ENCODE assay signal across 10 cellular contexts in the genomic region with DNA sequence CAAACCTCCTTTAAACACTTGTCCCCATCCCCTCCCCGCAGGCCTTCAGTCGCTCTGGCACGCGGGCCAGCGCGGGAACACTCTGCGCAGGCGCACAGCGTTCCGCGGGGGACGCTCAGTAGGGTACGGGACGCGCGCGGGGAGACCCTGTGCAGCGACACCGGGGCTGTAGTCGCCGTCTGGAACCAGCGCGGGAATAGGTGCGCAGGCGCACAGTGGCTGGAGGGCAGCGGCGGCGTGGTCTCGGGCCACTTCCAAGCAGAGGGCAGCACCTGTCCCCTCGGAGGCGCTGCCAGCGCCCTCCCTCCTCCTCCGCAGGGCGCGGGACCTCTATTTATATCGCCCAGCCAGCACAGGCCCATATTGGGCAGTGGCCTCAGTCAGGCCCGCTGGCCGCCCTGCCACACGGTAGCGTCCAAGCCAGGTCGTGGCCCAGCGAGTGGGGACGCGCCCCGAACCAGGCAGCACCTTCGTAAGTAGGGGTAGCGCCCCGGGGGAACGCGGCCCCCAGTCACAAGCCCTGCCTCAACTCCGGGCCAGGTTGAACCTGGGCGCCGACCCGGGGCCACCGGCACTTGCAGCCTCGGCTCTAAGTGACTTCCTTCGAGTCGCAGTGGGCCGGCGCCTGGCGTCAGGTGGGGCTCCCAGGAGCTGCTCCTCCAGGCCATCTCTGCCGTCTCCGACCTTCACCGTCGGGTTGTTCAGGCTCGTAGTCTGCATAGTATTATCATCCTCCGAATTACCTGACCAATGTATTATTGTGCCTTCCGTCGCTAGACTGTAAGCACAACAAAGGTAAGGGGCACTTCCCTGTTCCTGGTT. TPM values are rescaled to one million over a fixed set of nuclear protein-coding genes. Genes with fewer than 3 reads are reported as not detected.
DNase-seq lines count a peak whose midpoint lies in the region; ATAC-seq and TF ChIP-seq lines count a peak whose summit lies in the region.
"Had no signal": no experiment of that assay in that cellular context is flagged by ENCODE, and none has a peak within 500 bp of the region (broad histone marks: within the 10 kb centered on the region; RNA-seq: fewer than 3 reads in every experiment).

A gene with protein sequence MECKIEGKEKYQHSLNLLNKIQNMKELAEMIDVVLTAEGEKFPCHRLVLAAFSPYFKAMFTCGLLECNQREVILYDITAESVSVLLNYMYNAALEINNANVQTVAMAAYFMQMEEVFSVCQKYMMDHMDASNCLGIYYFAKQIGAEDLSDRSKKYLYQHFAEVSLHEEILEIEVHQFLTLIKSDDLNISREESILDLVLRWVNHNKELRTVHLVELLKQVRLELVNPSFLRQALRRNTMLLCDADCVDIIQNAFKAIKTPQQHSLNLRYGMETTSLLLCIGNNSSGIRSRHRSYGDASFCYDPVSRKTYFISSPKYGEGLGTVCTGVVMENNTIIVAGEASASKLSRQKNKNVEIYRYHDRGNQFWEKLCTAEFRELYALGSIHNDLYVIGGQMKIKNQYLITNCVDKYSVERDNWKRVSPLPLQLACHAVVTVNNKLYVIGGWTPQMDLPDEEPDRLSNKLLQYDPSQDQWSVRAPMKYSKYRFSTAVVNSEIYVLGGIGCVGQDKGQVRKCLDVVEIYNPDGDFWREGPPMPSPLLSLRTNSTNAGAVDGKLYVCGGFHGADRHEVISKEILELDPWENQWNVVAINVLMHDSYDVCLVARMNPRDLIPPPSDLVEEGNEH (plus strand): TSS at position 118 of the 822 bp plus-strand sequence. CDS start 7,830 bp downstream, outside the sequence.

- TF ChIP-seq CTCF in epithelial cell of esophagus (IDR thresholded peaks at IDR 0.05; ENCODE audit: insufficient read depth, low read depth, low read length, missing control alignments) (no peak), upper lobe of right lung (IDR thresholded peaks at IDR 0.05) (no peak)

- no peak within 1 kb of the TSS for H3K27ac Mint-ChIP-seq in activated T-cell treated with anti-CD3 and anti-CD28 coated beads, Interleukin-2, amount 50 U/mL, for 24 hours
- no peak within 1 kb of the TSS for H3K27ac Mint-ChIP-seq in activated T-helper 17 cell treated with anti-CD3 and anti-CD28 coated beads, Interleukin-2, amount 50 U/mL, for 72 hours
- H3K27ac Mint-ChIP-seq: activated CD4-positive, alpha-beta memory T cell treated with anti-CD3 and anti-CD28 coated beads for 36 hours had no signal

- no peak within 1 kb of the TSS for H3K27ac ChIP-seq in upper lobe of right lung
- H3K27ac ChIP-seq: BLaER1 treated with 17β-estradiol and CSF1 and Interleukin-3, amounts not matched to agents 10 nM and 100 nM had no signal

- H3K27me3 Mint-ChIP-seq in activated T-cell treated with anti-CD3 and anti-CD28 coated beads, Interleukin-2, amount 50 U/mL, for 24 hours, result peaks cover 73% of the 10 kb centered on the region
- peaks cover 51% of the 10 kb centered on the region for H3K27me3 Mint-ChIP-seq in activated T-helper 17 cell treated with anti-CD3 and anti-CD28 coated beads, Interleukin-2, amount 50 U/mL, for 72 hours

- H3K36me3 ChIP-seq in upper lobe of right lung, result no peaks in the 10 kb centered on the region
- H3K36me3 ChIP-seq: BLaER1 treated with 17β-estradiol and CSF1 and Interleukin-3, amounts not matched to agents 10 nM and 100 nM had no signal

- DNase-seq in activated T-cell treated with anti-CD3 and anti-CD28 coated beads, Interleukin-2, amount 50 U/mL, for 24 hours, result peak; percentile 36
- DNase-seq in activated T-cell treated with anti-CD3 and anti-CD28 coated beads for 4 hours, result no peak
- DNase-seq in epithelial cell of esophagus (ENCODE audit: low read depth), result no peak
- peak; percentile 67 for DNase-seq in myocyte (ENCODE audit: low read depth)
- peak; percentile 82 for DNase-seq in upper lobe of right lung
- no peak for DNase-seq in medulla oblongata (ENCODE audit: extremely low spot score)
- DNase-seq: activated CD4-positive, alpha-beta memory T cell treated with anti-CD3 and anti-CD28 coated beads for 36 hours had no signal

- intact Hi-C loops in upper lobe of right lung (cut with DNase I), result no loop called here

- H3K27me3 ChIP-seq in upper lobe of right lung, result peaks cover 7% of the 10 kb centered on the region
- H3K27me3 ChIP-seq: BLaER1 treated with 17β-estradiol and CSF1 and Interleukin-3, amounts not matched to agents 10 nM and 100 nM had no signal

- H3K4me3 ChIP-seq in epithelial cell of esophagus (ENCODE audit: low read length), result peak within 1 kb of the TSS; percentile 16
- peak within 1 kb of the TSS; percentile 57 for H3K4me3 ChIP-seq in upper lobe of right lung
- H3K4me3 ChIP-seq: BLaER1 treated with 17β-estradiol and CSF1 and Interleukin-3, amounts not matched to agents 10 nM and 100 nM had no signal

- H3K4me3 Mint-ChIP-seq in activated T-cell treated with anti-CD3 and anti-CD28 coated beads, Interleukin-2, amount 50 U/mL, for 24 hours, result no peak within 1 kb of the TSS
- H3K4me3 Mint-ChIP-seq in activated T-helper 17 cell treated with anti-CD3 and anti-CD28 coated beads, Interleukin-2, amount 50 U/mL, for 72 hours, result no peak within 1 kb of the TSS
- H3K4me3 Mint-ChIP-seq: activated CD4-positive, alpha-beta memory T cell treated with anti-CD3 and anti-CD28 coated beads for 36 hours had no signal

- H3K36me3 Mint-ChIP-seq in activated T-cell treated with anti-CD3 and anti-CD28 coated beads, Interleukin-2, amount 50 U/mL, for 24 hours (ENCODE audit: low read depth), result no peaks in the 10 kb centered on the region
- no peaks in the 10 kb centered on the region for H3K36me3 Mint-ChIP-seq in activated T-helper 17 cell treated with anti-CD3 and anti-CD28 coated beads, Interleukin-2, amount 50 U/mL, for 72 hours (ENCODE audit: low read depth)
- H3K36me3 Mint-ChIP-seq: activated CD4-positive, alpha-beta memory T cell treated with anti-CD3 and anti-CD28 coated beads for 36 hours had no signal

- peaks cover 36% of the 10 kb centered on the region for H3K4me1 ChIP-seq in upper lobe of right lung

- peak; percentile 86 for ATAC-seq in upper lobe of right lung
- ATAC-seq in HG03139 (IDR thresholded peaks at IDR 0.05; ENCODE audit: unreplicated experiment), result no peak
- ATAC-seq in activated T-helper 17 cell treated with anti-CD3 and anti-CD28 coated beads, Interleukin-2, amount 50 U/mL, for 72 hours (replicated peaks), result no peak

- H3K9me3 Mint-ChIP-seq in activated T-cell treated with anti-CD3 and anti-CD28 coated beads, Interleukin-2, amount 50 U/mL, for 24 hours, result no peaks in the 10 kb centered on the region
- no peaks in the 10 kb centered on the region for H3K9me3 Mint-ChIP-seq in activated T-helper 17 cell treated with anti-CD3 and anti-CD28 coated beads, Interleukin-2, amount 50 U/mL, for 72 hours

- peaks cover 11% of the 10 kb centered on the region for H3K4me1 Mint-ChIP-seq in activated T-cell treated with anti-CD3 and anti-CD28 coated beads, Interleukin-2, amount 50 U/mL, for 24 hours (ENCODE audit: low read depth)
- H3K4me1 Mint-ChIP-seq in activated T-helper 17 cell treated with anti-CD3 and anti-CD28 coated beads, Interleukin-2, amount 50 U/mL, for 72 hours, result no peaks in the 10 kb centered on the region

- H3K9me3 ChIP-seq in upper lobe of right lung, result no peaks in the 10 kb centered on the region

RNA-seq across cellular contexts. Expression of the gene that starts here (rescaled TPM):
- total RNA-seq in myocyte, result 0.05 and 0.64 TPM in 2 replicates
- 0.03 TPM for polyA plus RNA-seq in myocyte (2012)
- 1.3 TPM for total RNA-seq in upper lobe of right lung
- total RNA-seq in activated T-helper 17 cell treated with anti-CD3 and anti-CD28 coated beads, Interleukin-2, amount 50 U/mL, for 72 hours, result not detected
- total RNA-seq: activated CD4-positive, alpha-beta memory T cell treated with anti-CD3 and anti-CD28 coated beads for 36 hours had no signal

Comparison
In these comparisons a context has a peak if more than half of its experiments do, and no peak if none do; other contexts are left out.
1. DNase-seq: peak in activated T-cell treated with anti-CD3 and anti-CD28 coated beads, Interleukin-2, amount 50 U/mL, for 24 hours (single experiment) and upper lobe of right lung (single experiment); none in activated T-cell treated with anti-CD3 and anti-CD28 coated beads for 4 hours (single experiment), epithelial cell of esophagus (single experiment) and medulla oblongata (single experiment).
2. Peak in DNase-seq in myocyte; RNA of the gene not detected or under 1 TPM.